ENCODE assay signal across 1 cellular context in the genomic region with DNA sequence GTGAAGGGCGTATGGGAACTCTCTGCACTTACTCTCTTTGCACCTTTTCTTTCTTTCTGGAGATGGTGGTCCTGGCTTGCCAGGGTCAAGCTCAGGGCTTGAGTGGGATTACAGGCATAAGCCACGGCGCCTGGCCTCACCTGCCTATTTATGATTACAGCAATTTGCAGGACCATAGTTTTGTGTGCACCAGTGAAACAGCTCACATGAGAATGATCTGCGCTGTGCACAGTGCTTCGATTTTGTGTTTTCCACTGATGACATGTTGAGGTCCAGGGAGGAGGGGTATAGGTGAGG.
TF ChIP-seq lines count a peak whose summit lies in the region.

No MANE protein-coding gene starts in this region.

TF ChIP-seq in HepG2, 621 proteins besides CTCF, POLR2A, EP300 and RAD21:
- TF ChIP-seq, protein P1, sequence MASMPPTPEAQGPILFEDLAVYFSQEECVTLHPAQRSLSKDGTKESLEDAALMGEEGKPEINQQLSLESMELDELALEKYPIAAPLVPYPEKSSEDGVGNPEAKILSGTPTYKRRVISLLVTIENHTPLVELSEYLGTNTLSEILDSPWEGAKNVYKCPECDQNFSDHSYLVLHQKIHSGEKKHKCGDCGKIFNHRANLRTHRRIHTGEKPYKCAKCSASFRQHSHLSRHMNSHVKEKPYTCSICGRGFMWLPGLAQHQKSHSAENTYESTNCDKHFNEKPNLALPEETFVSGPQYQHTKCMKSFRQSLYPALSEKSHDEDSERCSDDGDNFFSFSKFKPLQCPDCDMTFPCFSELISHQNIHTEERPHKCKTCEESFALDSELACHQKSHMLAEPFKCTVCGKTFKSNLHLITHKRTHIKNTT (CRISPR knock-in tag; IDR thresholded peaks at IDR 0.05) = 0 out of 2 replicates have a peak, but pooled peaks have one; percentile 59
- TF ChIP-seq, protein P2, sequence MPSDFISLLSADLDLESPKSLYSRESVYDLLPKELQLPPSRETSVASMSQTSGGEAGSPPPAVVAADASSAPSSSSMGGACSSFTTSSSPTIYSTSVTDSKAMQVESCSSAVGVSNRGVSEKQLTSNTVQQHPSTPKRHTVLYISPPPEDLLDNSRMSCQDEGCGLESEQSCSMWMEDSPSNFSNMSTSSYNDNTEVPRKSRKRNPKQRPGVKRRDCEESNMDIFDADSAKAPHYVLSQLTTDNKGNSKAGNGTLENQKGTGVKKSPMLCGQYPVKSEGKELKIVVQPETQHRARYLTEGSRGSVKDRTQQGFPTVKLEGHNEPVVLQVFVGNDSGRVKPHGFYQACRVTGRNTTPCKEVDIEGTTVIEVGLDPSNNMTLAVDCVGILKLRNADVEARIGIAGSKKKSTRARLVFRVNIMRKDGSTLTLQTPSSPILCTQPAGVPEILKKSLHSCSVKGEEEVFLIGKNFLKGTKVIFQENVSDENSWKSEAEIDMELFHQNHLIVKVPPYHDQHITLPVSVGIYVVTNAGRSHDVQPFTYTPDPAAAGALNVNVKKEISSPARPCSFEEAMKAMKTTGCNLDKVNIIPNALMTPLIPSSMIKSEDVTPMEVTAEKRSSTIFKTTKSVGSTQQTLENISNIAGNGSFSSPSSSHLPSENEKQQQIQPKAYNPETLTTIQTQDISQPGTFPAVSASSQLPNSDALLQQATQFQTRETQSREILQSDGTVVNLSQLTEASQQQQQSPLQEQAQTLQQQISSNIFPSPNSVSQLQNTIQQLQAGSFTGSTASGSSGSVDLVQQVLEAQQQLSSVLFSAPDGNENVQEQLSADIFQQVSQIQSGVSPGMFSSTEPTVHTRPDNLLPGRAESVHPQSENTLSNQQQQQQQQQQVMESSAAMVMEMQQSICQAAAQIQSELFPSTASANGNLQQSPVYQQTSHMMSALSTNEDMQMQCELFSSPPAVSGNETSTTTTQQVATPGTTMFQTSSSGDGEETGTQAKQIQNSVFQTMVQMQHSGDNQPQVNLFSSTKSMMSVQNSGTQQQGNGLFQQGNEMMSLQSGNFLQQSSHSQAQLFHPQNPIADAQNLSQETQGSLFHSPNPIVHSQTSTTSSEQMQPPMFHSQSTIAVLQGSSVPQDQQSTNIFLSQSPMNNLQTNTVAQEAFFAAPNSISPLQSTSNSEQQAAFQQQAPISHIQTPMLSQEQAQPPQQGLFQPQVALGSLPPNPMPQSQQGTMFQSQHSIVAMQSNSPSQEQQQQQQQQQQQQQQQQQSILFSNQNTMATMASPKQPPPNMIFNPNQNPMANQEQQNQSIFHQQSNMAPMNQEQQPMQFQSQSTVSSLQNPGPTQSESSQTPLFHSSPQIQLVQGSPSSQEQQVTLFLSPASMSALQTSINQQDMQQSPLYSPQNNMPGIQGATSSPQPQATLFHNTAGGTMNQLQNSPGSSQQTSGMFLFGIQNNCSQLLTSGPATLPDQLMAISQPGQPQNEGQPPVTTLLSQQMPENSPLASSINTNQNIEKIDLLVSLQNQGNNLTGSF (CRISPR knock-in tag; IDR thresholded peaks at IDR 0.05) = 0 out of 2 replicates have a peak, but pooled peaks have one; percentile 29
- TF ChIP-seq, protein P3, sequence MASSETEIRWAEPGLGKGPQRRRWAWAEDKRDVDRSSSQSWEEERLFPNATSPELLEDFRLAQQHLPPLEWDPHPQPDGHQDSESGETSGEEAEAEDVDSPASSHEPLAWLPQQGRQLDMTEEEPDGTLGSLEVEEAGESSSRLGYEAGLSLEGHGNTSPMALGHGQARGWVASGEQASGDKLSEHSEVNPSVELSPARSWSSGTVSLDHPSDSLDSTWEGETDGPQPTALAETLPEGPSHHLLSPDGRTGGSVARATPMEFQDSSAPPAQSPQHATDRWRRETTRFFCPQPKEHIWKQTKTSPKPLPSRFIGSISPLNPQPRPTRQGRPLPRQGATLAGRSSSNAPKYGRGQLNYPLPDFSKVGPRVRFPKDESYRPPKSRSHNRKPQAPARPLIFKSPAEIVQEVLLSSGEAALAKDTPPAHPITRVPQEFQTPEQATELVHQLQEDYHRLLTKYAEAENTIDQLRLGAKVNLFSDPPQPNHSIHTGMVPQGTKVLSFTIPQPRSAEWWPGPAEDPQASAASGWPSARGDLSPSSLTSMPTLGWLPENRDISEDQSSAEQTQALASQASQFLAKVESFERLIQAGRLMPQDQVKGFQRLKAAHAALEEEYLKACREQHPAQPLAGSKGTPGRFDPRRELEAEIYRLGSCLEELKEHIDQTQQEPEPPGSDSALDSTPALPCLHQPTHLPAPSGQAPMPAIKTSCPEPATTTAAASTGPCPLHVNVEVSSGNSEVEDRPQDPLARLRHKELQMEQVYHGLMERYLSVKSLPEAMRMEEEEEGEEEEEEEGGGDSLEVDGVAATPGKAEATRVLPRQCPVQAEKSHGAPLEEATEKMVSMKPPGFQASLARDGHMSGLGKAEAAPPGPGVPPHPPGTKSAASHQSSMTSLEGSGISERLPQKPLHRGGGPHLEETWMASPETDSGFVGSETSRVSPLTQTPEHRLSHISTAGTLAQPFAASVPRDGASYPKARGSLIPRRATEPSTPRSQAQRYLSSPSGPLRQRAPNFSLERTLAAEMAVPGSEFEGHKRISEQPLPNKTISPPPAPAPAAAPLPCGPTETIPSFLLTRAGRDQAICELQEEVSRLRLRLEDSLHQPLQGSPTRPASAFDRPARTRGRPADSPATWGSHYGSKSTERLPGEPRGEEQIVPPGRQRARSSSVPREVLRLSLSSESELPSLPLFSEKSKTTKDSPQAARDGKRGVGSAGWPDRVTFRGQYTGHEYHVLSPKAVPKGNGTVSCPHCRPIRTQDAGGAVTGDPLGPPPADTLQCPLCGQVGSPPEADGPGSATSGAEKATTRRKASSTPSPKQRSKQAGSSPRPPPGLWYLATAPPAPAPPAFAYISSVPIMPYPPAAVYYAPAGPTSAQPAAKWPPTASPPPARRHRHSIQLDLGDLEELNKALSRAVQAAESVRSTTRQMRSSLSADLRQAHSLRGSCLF (CRISPR knock-in tag; IDR thresholded peaks at IDR 0.05; ENCODE audit: borderline replicate concordance) = no peak
- TF ChIP-seq ZNF747 (CRISPR knock-in tag; IDR thresholded peaks at IDR 0.05; ENCODE audit: borderline replicate concordance) = no peak
